1 cellular context compared by ENCODE assay signal in the genomic region with DNA sequence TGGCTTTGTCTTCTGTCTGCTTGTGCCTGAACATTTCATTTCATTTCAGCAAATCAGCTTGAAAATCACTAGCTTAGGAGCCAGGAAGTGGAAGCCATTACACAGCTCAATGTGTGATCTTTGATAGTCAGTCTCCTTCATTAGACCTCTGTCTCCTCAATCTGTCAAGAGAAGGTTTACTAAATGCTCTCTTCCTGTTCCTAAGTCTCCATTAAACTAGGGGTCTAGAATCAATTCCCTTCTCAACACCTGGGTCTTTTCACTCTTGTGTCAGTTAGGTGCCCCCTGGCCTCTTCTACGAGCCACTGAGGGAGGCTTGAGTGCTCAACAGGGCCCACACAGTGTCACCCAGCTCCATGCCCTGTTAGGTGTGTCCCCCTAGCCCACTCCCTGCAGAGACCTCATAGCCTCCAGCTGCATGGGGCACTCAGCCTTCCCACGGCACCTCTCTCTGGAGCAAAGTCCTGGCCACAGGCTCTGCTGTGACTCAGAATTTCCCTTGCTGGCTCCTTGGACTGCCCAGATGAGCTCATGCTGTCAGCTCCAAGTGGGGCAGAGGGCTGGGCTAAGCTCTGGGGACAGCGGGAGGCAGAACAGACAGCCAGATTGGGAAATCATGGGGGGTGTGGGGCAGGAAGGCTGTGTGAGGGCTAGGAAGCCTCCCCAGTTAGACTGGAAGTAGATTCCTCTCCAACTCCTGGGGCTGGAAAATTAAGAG.
TF ChIP-seq lines count a peak whose summit lies in the region.

No MANE protein-coding gene starts in this region.

TF ChIP-seq in K562, 482 proteins besides CTCF, POLR2A, EP300 and RAD21 (continued from another document and continues in another):
- TF ChIP-seq, protein P1, sequence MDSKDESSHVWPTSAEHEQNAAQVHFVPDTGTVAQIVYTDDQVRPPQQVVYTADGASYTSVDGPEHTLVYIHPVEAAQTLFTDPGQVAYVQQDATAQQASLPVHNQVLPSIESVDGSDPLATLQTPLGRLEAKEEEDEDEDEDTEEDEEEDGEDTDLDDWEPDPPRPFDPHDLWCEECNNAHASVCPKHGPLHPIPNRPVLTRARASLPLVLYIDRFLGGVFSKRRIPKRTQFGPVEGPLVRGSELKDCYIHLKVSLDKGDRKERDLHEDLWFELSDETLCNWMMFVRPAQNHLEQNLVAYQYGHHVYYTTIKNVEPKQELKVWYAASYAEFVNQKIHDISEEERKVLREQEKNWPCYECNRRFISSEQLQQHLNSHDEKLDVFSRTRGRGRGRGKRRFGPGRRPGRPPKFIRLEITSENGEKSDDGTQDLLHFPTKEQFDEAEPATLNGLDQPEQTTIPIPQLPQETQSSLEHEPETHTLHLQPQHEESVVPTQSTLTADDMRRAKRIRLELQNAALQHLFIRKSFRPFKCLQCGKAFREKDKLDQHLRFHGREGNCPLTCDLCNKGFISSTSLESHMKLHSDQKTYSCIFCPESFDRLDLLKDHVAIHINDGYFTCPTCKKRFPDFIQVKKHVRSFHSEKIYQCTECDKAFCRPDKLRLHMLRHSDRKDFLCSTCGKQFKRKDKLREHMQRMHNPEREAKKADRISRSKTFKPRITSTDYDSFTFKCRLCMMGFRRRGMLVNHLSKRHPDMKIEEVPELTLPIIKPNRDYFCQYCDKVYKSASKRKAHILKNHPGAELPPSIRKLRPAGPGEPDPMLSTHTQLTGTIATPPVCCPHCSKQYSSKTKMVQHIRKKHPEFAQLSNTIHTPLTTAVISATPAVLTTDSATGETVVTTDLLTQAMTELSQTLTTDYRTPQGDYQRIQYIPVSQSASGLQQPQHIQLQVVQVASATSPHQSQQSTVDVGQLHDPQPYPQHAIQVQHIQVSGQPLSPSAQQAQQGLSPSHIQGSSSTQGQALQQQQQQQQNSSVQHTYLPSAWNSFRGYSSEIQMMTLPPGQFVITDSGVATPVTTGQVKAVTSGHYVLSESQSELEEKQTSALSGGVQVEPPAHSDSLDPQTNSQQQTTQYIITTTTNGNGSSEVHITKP (IDR thresholded peaks at IDR 0.05; ENCODE audit: partially characterized antibody), result no peak
- no peak for TF ChIP-seq PRMT5 (CRISPR knock-in tag; IDR thresholded peaks at IDR 0.05)
- TF ChIP-seq, protein P2, sequence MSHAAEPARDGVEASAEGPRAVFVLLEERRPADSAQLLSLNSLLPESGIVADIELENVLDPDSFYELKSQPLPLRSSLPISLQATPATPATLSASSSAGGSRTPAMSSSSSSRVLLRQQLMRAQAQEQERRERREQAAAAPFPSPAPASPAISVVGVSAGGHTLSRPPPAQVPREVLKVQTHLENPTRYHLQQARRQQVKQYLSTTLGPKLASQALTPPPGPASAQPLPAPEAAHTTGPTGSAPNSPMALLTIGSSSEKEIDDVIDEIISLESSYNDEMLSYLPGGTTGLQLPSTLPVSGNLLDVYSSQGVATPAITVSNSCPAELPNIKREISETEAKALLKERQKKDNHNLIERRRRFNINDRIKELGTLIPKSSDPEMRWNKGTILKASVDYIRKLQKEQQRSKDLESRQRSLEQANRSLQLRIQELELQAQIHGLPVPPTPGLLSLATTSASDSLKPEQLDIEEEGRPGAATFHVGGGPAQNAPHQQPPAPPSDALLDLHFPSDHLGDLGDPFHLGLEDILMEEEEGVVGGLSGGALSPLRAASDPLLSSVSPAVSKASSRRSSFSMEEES (CRISPR knock-in tag; IDR thresholded peaks at IDR 0.05), result no peak
- TF ChIP-seq NFIX (CRISPR knock-in tag; IDR thresholded peaks at IDR 0.05; ENCODE audit: low read depth), result no peak
- no peak for TF ChIP-seq RBM39 (optimal IDR thresholded peaks at IDR 0.05; ENCODE audit: low read depth, low read length)
- peak; percentile 79 for TF ChIP-seq CEBPB (tag; IDR thresholded peaks at IDR 0.05)
- 0 out of 2 replicates have a peak, but pooled peaks have one; percentile 17 for TF ChIP-seq SMARCC2 (IDR thresholded peaks at IDR 0.05; ENCODE audit: low read depth)
- TF ChIP-seq SMAD3 (CRISPR knock-in tag; conservative IDR thresholded peaks at IDR 0.05), result no peak
- no peak for TF ChIP-seq HOXB6 (CRISPR knock-in tag; IDR thresholded peaks at IDR 0.05; ENCODE audit: borderline replicate concordance)
- no peak for TF ChIP-seq KDM2B (CRISPR knock-in tag; IDR thresholded peaks at IDR 0.05)
- TF ChIP-seq MTF1 (CRISPR knock-in tag; IDR thresholded peaks at IDR 0.05; ENCODE audit: borderline replicate concordance), result no peak
- TF ChIP-seq, protein P3, sequence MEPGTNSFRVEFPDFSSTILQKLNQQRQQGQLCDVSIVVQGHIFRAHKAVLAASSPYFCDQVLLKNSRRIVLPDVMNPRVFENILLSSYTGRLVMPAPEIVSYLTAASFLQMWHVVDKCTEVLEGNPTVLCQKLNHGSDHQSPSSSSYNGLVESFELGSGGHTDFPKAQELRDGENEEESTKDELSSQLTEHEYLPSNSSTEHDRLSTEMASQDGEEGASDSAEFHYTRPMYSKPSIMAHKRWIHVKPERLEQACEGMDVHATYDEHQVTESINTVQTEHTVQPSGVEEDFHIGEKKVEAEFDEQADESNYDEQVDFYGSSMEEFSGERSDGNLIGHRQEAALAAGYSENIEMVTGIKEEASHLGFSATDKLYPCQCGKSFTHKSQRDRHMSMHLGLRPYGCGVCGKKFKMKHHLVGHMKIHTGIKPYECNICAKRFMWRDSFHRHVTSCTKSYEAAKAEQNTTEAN (CRISPR knock-in tag; IDR thresholded peaks at IDR 0.05), result no peak
- no peak for TF ChIP-seq ELF2 (CRISPR knock-in tag; IDR thresholded peaks at IDR 0.05)
- TF ChIP-seq ZNF253 (CRISPR knock-in tag; conservative IDR thresholded peaks at IDR 0.05), result no peak
- TF ChIP-seq MYC (IDR thresholded peaks at IDR 0.05; ENCODE audit: low read depth, low read length), result no peak
- no peak for TF ChIP-seq MYC (CRISPR knock-in tag; IDR thresholded peaks at IDR 0.05; ENCODE audit: borderline replicate concordance, low read depth)
- TF ChIP-seq ZBTB17 (CRISPR knock-in tag; IDR thresholded peaks at IDR 0.05), result 0 out of 2 replicates have a peak, but pooled peaks have one; percentile 53
- no peak for TF ChIP-seq HDAC2 (IDR thresholded peaks at IDR 0.05)
- TF ChIP-seq GABPA (tag; conservative IDR thresholded peaks at IDR 0.05; ENCODE audit: low read depth), result 0 out of 2 replicates have a peak, but pooled peaks have one; percentile 21
- no peak for TF ChIP-seq HNRNPK (IDR thresholded peaks at IDR 0.05; ENCODE audit: low read depth, low read length, poor library complexity, severe bottlenecking)
- TF ChIP-seq ZNF311 (CRISPR knock-in tag; IDR thresholded peaks at IDR 0.05), result no peak
- TF ChIP-seq LEF1 (IDR thresholded peaks at IDR 0.05), result no peak
- TF ChIP-seq CBX3 (IDR thresholded peaks at IDR 0.05; ENCODE audit: borderline replicate concordance in 1 of 2, low read length in 2 of 2), result no peak
- no peak for TF ChIP-seq BRCA1 (IDR thresholded peaks at IDR 0.05)
- no peak for TF ChIP-seq BRCA1 (CRISPR knock-in tag; IDR thresholded peaks at IDR 0.05)
- TF ChIP-seq SMAD1 (IDR thresholded peaks at IDR 0.05; ENCODE audit: low read depth, low read length, partially characterized antibody), result no peak
- TF ChIP-seq TCFL5 (CRISPR knock-in tag; conservative IDR thresholded peaks at IDR 0.05), result no peak
- no peak for TF ChIP-seq NFYB (IDR thresholded peaks at IDR 0.05; ENCODE audit: extremely low read depth, insufficient read length)
- no peak for TF ChIP-seq TCF7 (IDR thresholded peaks at IDR 0.05; ENCODE audit: borderline replicate concordance)
- TF ChIP-seq STAT5A (IDR thresholded peaks at IDR 0.05; ENCODE audit: borderline replicate concordance, low read length), result no peak
- TF ChIP-seq, protein P4, sequence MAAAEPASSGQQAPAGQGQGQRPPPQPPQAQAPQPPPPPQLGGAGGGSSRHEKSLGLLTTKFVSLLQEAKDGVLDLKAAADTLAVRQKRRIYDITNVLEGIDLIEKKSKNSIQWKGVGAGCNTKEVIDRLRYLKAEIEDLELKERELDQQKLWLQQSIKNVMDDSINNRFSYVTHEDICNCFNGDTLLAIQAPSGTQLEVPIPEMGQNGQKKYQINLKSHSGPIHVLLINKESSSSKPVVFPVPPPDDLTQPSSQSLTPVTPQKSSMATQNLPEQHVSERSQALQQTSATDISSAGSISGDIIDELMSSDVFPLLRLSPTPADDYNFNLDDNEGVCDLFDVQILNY (CRISPR knock-in tag; IDR thresholded peaks at IDR 0.05), result 0 out of 2 replicates have a peak, but pooled peaks have one; percentile 23
- TF ChIP-seq, protein P5, sequence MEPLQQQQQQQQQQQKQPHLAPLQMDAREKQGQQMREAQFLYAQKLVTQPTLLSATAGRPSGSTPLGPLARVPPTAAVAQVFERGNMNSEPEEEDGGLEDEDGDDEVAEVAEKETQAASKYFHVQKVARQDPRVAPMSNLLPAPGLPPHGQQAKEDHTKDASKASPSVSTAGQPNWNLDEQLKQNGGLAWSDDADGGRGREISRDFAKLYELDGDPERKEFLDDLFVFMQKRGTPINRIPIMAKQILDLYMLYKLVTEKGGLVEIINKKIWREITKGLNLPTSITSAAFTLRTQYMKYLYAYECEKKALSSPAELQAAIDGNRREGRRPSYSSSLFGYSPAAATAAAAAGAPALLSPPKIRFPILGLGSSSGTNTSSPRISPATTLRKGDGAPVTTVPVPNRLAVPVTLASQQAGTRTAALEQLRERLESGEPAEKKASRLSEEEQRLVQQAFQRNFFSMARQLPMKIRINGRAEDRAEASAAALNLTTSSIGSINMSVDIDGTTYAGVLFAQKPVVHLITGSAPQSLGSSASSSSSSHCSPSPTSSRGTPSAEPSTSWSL (CRISPR knock-in tag; IDR thresholded peaks at IDR 0.05; ENCODE audit: borderline replicate concordance), result no peak
- no peak for TF ChIP-seq PHF20 (IDR thresholded peaks at IDR 0.05; ENCODE audit: partially characterized antibody)
- no peak for TF ChIP-seq ZNF232 (CRISPR knock-in tag; IDR thresholded peaks at IDR 0.05)
- TF ChIP-seq SIN3A (IDR thresholded peaks at IDR 0.05; ENCODE audit: borderline replicate concordance in 2 of 2, control insufficient read depth in 1 of 2, low read depth in 2 of 2, low read length in 2 of 2), result no peak
- TF ChIP-seq BMI1 (IDR thresholded peaks at IDR 0.05; ENCODE audit: low read length), result no peak
- no peak for TF ChIP-seq TRIM24 (IDR thresholded peaks at IDR 0.05)
- no peak for TF ChIP-seq EGR1 (conservative IDR thresholded peaks at IDR 0.05)
- TF ChIP-seq, protein P6, sequence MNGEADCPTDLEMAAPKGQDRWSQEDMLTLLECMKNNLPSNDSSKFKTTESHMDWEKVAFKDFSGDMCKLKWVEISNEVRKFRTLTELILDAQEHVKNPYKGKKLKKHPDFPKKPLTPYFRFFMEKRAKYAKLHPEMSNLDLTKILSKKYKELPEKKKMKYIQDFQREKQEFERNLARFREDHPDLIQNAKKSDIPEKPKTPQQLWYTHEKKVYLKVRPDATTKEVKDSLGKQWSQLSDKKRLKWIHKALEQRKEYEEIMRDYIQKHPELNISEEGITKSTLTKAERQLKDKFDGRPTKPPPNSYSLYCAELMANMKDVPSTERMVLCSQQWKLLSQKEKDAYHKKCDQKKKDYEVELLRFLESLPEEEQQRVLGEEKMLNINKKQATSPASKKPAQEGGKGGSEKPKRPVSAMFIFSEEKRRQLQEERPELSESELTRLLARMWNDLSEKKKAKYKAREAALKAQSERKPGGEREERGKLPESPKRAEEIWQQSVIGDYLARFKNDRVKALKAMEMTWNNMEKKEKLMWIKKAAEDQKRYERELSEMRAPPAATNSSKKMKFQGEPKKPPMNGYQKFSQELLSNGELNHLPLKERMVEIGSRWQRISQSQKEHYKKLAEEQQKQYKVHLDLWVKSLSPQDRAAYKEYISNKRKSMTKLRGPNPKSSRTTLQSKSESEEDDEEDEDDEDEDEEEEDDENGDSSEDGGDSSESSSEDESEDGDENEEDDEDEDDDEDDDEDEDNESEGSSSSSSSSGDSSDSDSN (IDR thresholded peaks at IDR 0.05; ENCODE audit: borderline replicate concordance in 1 of 2, low read depth in 2 of 2, low read length in 2 of 2), result no peak
- 0 out of 2 replicates have a peak, but pooled peaks have one; percentile 11 for TF ChIP-seq MTA3 (IDR thresholded peaks at IDR 0.05; ENCODE audit: borderline replicate concordance)
- peak; percentile 49 for TF ChIP-seq TCF3 (CRISPR knock-in tag; IDR thresholded peaks at IDR 0.05)
- no peak for TF ChIP-seq EZH2 (IDR thresholded peaks at IDR 0.05; ENCODE audit: borderline replicate concordance, low read depth, low read length)
- TF ChIP-seq TARDBP (IDR thresholded peaks at IDR 0.05), result no peak
- TF ChIP-seq, protein P7, sequence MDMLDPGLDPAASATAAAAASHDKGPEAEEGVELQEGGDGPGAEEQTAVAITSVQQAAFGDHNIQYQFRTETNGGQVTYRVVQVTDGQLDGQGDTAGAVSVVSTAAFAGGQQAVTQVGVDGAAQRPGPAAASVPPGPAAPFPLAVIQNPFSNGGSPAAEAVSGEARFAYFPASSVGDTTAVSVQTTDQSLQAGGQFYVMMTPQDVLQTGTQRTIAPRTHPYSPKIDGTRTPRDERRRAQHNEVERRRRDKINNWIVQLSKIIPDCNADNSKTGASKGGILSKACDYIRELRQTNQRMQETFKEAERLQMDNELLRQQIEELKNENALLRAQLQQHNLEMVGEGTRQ (CRISPR knock-in tag; IDR thresholded peaks at IDR 0.05), result no peak
- TF ChIP-seq CCNT2 (IDR thresholded peaks at IDR 0.05; ENCODE audit: borderline replicate concordance, extremely low read depth, insufficient read length, low read depth, low read length), result no peak
- TF ChIP-seq, protein P8, sequence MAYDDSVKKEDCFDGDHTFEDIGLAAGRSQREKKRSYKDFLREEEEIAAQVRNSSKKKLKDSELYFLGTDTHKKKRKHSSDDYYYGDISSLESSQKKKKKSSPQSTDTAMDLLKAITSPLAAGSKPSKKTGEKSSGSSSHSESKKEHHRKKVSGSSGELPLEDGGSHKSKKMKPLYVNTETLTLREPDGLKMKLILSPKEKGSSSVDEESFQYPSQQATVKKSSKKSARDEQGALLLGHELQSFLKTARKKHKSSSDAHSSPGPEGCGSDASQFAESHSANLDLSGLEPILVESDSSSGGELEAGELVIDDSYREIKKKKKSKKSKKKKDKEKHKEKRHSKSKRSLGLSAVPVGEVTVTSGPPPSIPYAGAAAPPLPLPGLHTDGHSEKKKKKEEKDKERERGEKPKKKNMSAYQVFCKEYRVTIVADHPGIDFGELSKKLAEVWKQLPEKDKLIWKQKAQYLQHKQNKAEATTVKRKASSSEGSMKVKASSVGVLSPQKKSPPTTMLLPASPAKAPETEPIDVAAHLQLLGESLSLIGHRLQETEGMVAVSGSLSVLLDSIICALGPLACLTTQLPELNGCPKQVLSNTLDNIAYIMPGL (CRISPR knock-in tag; IDR thresholded peaks at IDR 0.05), result no peak
- no peak for TF ChIP-seq ZNF75A (CRISPR knock-in tag; IDR thresholded peaks at IDR 0.05)
- no peak for TF ChIP-seq STAT5B (CRISPR knock-in tag; IDR thresholded peaks at IDR 0.05)
- no peak for TF ChIP-seq CBFA2T2 (conservative IDR thresholded peaks at IDR 0.05)
- peak in 1 of 2 experiments; percentile 50; a peak in 1 of 4 replicates for TF ChIP-seq MAZ (CRISPR knock-in tag; conservative IDR thresholded peaks at IDR 0.05 in 1 of 2, IDR thresholded peaks at IDR 0.05 in 1 of 2)
- TF ChIP-seq NFATC3 (IDR thresholded peaks at IDR 0.05), result peak; percentile 91; the same call in 1 of the 2 replicates
